ENCODE assay signal across 28 cellular contexts in the genomic region with DNA sequence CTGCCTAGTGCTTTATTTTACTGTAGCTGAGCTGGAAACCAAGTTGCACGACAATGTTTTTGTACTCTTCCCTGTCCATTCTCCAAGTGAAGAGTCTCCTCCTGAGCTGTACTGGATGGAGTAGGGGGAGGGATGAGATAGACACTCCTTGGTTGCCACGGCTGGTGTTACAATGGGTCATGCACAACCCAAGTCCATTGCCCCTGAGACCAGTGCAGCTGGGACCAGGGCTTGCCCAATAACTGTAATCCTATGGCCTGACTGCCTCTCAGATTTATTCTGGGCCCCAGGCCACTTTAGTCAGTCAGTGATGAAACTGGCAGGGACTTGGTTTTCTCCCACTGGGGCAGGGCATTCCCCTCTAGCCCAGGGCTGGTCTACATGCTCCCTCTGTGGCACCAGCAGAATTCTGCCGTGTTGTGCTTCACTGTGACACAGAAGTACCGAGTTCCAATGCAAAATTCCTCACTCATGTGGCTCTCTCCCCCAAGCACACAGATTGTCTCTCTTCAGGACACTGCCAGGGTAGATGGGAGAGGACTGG.
DNase-seq lines count a peak whose midpoint lies in the region; ATAC-seq, FAIRE-seq and TF ChIP-seq lines count a peak whose summit lies in the region.
"Had no signal": no experiment of that assay in that cellular context is flagged by ENCODE, and none has a peak within 500 bp of the region (broad histone marks: within the 10 kb centered on the region; RNA-seq: fewer than 3 reads in every experiment).

No MANE protein-coding gene starts in this region.

- H3K4me1 ChIP-seq in foreskin keratinocyte, result no peaks in the 10 kb centered on the region
- H3K4me1 ChIP-seq: ascending aorta, parathyroid adenoma, sigmoid colon, tibial nerve had no signal

- intact Hi-C loops in sciatic nerve (cut with DNase I), result no loop called here

- ATAC-seq in foreskin keratinocyte (peak; percentile 35), sciatic nerve (peak; percentile 84), HG02678 (IDR thresholded peaks at IDR 0.05; ENCODE audit: unreplicated experiment) (no peak), HG02571 (IDR thresholded peaks at IDR 0.05; ENCODE audit: unreplicated experiment) (no peak), GM18511 (IDR thresholded peaks at IDR 0.05; ENCODE audit: unreplicated experiment) (no peak), GM21737 (IDR thresholded peaks at IDR 0.05; ENCODE audit: unreplicated experiment) (no peak)
- ATAC-seq: activated naive CD4-positive, alpha-beta T cell treated with anti-CD3 and anti-CD28 coated beads, Interleukin-2, amount 50 U/mL, for 72 hours; activated T-helper 17 cell treated with anti-CD3 and anti-CD28 coated beads, Interleukin-2, amount 50 U/mL, for 72 hours; left colon; stimulated activated naive CD8-positive, alpha-beta T cell treated with anti-CD3 and anti-CD28 coated beads, Interleukin-15, amount 100 ng/mL, for 72 hours had no signal

- H3K27ac ChIP-seq in foreskin keratinocyte, result no peak overlapping the region
- H3K27ac ChIP-seq: ascending aorta, GM23248, parathyroid adenoma, sigmoid colon, SK-N-MC, tibial nerve had no signal

- no peak for TF ChIP-seq CTCF in foreskin keratinocyte (conservative IDR thresholded peaks at IDR 0.05)

- DNase-seq in HTR-8/SVneo (ENCODE audit: insufficient read length, low spot score) (no peak), UCSD-AML1 (lab: John Stamatoyannopoulos, UW; ENCODE audit: unreplicated experiment) (peak; percentile 6), foreskin keratinocyte (peak in 1 of 2 donors; percentile 11), sciatic nerve (ENCODE audit: low spot score) (no peak)
- DNase-seq: activated B cell treated with CpG ODN at 0.5 μM for 24 hours; activated CD4-positive, alpha-beta T cell treated with anti-CD3 and anti-CD28 coated beads, Interleukin-2, amount 50 U/mL, for 4 hours; activated CD8-positive, alpha-beta memory T cell treated with anti-CD3 and anti-CD28 coated beads, Interleukin-2, amount 50 U/mL, for 48 hours; GM23248; left colon; naive B cell; NCI-H1092 treated with DMSO at 0.1 percent for 48 hours; NCI-H1930; NCI-H526; RPMI8226; sigmoid colon; stimulated activated CD4-positive, alpha-beta T cell treated with anti-CD3 and anti-CD28 coated beads, Interleukin-15, amount 100 ng/mL, for 24 hours; stimulated activated naive CD8-positive, alpha-beta T cell treated with anti-CD3 and anti-CD28 coated beads, Interleukin-15, amount 100 ng/mL, for 72 hours had no signal

- FAIRE-seq in HTR-8/SVneo (lab: Jason Lieb, UNC), result peak; percentile 69
- FAIRE-seq: endothelial cell of umbilical vein had no signal

- no peaks in the 10 kb centered on the region for H3K27me3 ChIP-seq in foreskin keratinocyte
- H3K27me3 ChIP-seq: ascending aorta, sigmoid colon, tibial nerve had no signal

Comparison
In these comparisons a context has a peak if more than half of its experiments do, and no peak if none do; other contexts are left out.
1. ATAC-seq: peak in foreskin keratinocyte (single experiment) and sciatic nerve (single experiment); none in HG02678 (single experiment), HG02571 (single experiment), GM18511 (single experiment) and GM21737 (single experiment).